ENCODE assay signal across 21 cellular contexts in genomic region chr12:14931359-14931758, GRCh38. TPM values are rescaled to one million over a fixed set of nuclear protein-coding genes. Genes with fewer than 3 reads are reported as not detected.
DNase-seq lines count a peak whose midpoint lies in the region; ATAC-seq and TF ChIP-seq lines count a peak whose summit lies in the region.
"Had no signal": no experiment of that assay in that cellular context is flagged by ENCODE, and none has a peak within 500 bp of the region (broad histone marks: within the 10 kb centered on the region; RNA-seq: fewer than 3 reads in every experiment).

No MANE protein-coding gene starts in this region.

- no peaks in the 10 kb centered on the region for H3K36me3 ChIP-seq in transverse colon
- H3K36me3 ChIP-seq: SJSA1 had no signal

- TF ChIP-seq EP300 in transverse colon (IDR thresholded peaks at IDR 0.05; ENCODE audit: low read depth), result no peak

- peaks cover 52% of the 10 kb centered on the region for H3K4me1 Mint-ChIP-seq in osteocyte (ENCODE audit: unreplicated experiment)

- in situ Hi-C loops in transverse colon (cut with MboI; ENCODE audit: low pct_ligation_motif_present in 1 of 4, low pct_unique_long_range_greater_than_20kb in 1 of 4, low sequenced_read_pairs in 3 of 4), result no loop called here

- H3K27ac Mint-ChIP-seq in osteocyte (ENCODE audit: unreplicated experiment), result peak overlapping the region; percentile 75
- H3K27ac Mint-ChIP-seq: CD4-positive, alpha-beta T cell had no signal

- no peak for TF ChIP-seq POLR2A in transverse colon (IDR thresholded peaks at IDR 0.05)

- ATAC-seq in GM21447 (IDR thresholded peaks at IDR 0.05; ENCODE audit: unreplicated experiment), result no peak
- ATAC-seq: K562 had no signal

- H3K27ac ChIP-seq in transverse colon, result no peak overlapping the region
- H3K27ac ChIP-seq: HL-60, SJSA1 had no signal

- H3K9me3 Mint-ChIP-seq in osteocyte (ENCODE audit: unreplicated experiment), result no peaks in the 10 kb centered on the region
- H3K9me3 Mint-ChIP-seq: CD4-positive, alpha-beta T cell had no signal

- no peak overlapping the region for H3K4me3 Mint-ChIP-seq in osteocyte (ENCODE audit: unreplicated experiment)
- H3K4me3 Mint-ChIP-seq: CD4-positive, alpha-beta T cell had no signal

- peak; percentile 71 for DNase-seq in DMS79 (lab: John Stamatoyannopoulos, UW)
- peak; percentile 33 for DNase-seq in M059J (ENCODE audit: low read depth)
- peak; percentile 12 for DNase-seq in fibroblast of mammary gland (ENCODE audit: low read depth)
- no peak for DNase-seq in osteocyte (ENCODE audit: extremely low spot score, unreplicated experiment)
- no peak for DNase-seq in cortex of kidney (lab: John Stamatoyannopoulos, UW)
- no peak for DNase-seq in KG1 (lab: John Stamatoyannopoulos, UW)
- DNase-seq in transverse colon, result no peak
- DNase-seq: AML-193; CD4-positive, alpha-beta T cell; HCEC 1CT; NCI-H1092; NCI-H2227 treated with DMSO at 0.1 percent for 48 hours; NCI-H524 treated with DMSO at 0.1 percent for 48 hours; NK-92 treated with Interleukin-12 subunit alpha and Interleukin-12 subunit beta, amount 100 ng/mL, for 24 hours; OCI-M1 had no signal

- no peaks in the 10 kb centered on the region for H3K27me3 Mint-ChIP-seq in osteocyte (ENCODE audit: unreplicated experiment)
- H3K27me3 Mint-ChIP-seq: CD4-positive, alpha-beta T cell had no signal

- no peaks in the 10 kb centered on the region for H3K9me3 ChIP-seq in transverse colon
- H3K9me3 ChIP-seq: SJSA1 had no signal

- TF ChIP-seq CTCF in fibroblast of mammary gland (conservative IDR thresholded peaks at IDR 0.05; ENCODE audit: control insufficient read depth, insufficient read depth, low read depth, low read length) (no peak), osteocyte (IDR thresholded peaks at IDR 0.05) (no peak), transverse colon (IDR thresholded peaks at IDR 0.05) (no peak)

- H3K4me3 ChIP-seq in fibroblast of mammary gland (ENCODE audit: control insufficient read depth, low read depth, low read length), result no peak overlapping the region
- H3K4me3 ChIP-seq in transverse colon, result no peak overlapping the region
- H3K4me3 ChIP-seq: K562, SJSA1 had no signal

- intact Hi-C loops in transverse colon (cut with DNase I; ENCODE audit: low total_unique reads), result no loop called here

- peaks cover 3% of the 10 kb centered on the region for H3K36me3 Mint-ChIP-seq in osteocyte (ENCODE audit: unreplicated experiment)

- 71 to 82% methylated on average over 4 of the region's 4 CpGs for WGBS in transverse colon (ENCODE audit: low coverage in 1 of 2), 2 donors

- peaks cover 0 to 35% (median 9%) of the 10 kb centered on the region in 4 donors for H3K4me1 ChIP-seq in transverse colon

- H3K27me3 ChIP-seq in transverse colon, result no peaks in the 10 kb centered on the region
- H3K27me3 ChIP-seq: SJSA1 had no signal

RNA-seq across cellular contexts. Expression of gene ERP27, which starts 7.0 kb away (rescaled TPM):
- not detected in 2 replicates for total RNA-seq in M059J (2014; rRNA removed; shearing (Covaris generic))
- total RNA-seq in osteocyte, result 0.50 and 0.70 TPM in 2 replicates
- total RNA-seq in transverse colon, result 1 to 10 TPM in 1 of 4 donors, under 1 TPM in 1, not detected in 2; 0.64 to 2.6 TPM
- total RNA-seq: A673, MCF 10A, SJSA1 had no signal

RNA-seq across cellular contexts. Expression of gene ARHGDIB, which starts 30.0 kb away (rescaled TPM):
- total RNA-seq in M059J (2014; rRNA removed; shearing (Covaris generic)), result 14.9 and 17.7 TPM in 2 replicates
- total RNA-seq in osteocyte (13.8 and 14.4 TPM in 2 replicates), transverse colon (10 to 100 TPM; 36.7 to 69.5 (median 48.3) TPM)

RNA-seq across cellular contexts. Expression of gene PDE6H, which starts 41.5 kb away (rescaled TPM):
- not detected in 2 replicates for total RNA-seq in M059J (2014; rRNA removed; shearing (Covaris generic))
- total RNA-seq in osteocyte, result not detected in 2 replicates
- total RNA-seq in transverse colon, result not detected
- total RNA-seq: A673; CD4-positive, alpha-beta T cell; K562; MCF 10A; SJSA1 had no signal

RNA-seq across cellular contexts. Expression of gene MGP, which starts 45.7 kb away (rescaled TPM):
- 12.6 and 15.5 TPM in 2 replicates for total RNA-seq in M059J (2014; rRNA removed; shearing (Covaris generic))
- 74.1 and 92.6 TPM in 2 replicates for total RNA-seq in osteocyte
- total RNA-seq in transverse colon, result 100 to 1,000 TPM in 3 of 4 donors, 10 to 100 TPM in 1; 90.5 to 499 (median 234) TPM
- total RNA-seq: A673, SJSA1 had no signal

Comparison
In these comparisons a context has a peak if more than half of its experiments do, and no peak if none do; other contexts are left out.
1. DNase-seq: peak in DMS79 (single experiment), M059J (single experiment) and fibroblast of mammary gland (single experiment); none in osteocyte (single experiment), cortex of kidney (single experiment), KG1 (single experiment) and transverse colon (single experiment).